Comparison of ENCODE assay signal across 14 cellular contexts in genomic region chr20:25033250-25033940, GRCh38. TPM values are rescaled to one million over a fixed set of nuclear protein-coding genes. Genes with fewer than 3 reads are reported as not detected.
DNase-seq lines count a peak whose midpoint lies in the region; ATAC-seq and TF ChIP-seq lines count a peak whose summit lies in the region.
"Had no signal": no experiment of that assay in that cellular context is flagged by ENCODE, and none has a peak within 500 bp of the region (broad histone marks: within the 10 kb centered on the region; RNA-seq: fewer than 3 reads in every experiment).

No MANE protein-coding gene starts in this region.

- no peak for TF ChIP-seq CTCF in GM23338 (conservative IDR thresholded peaks at IDR 0.05; ENCODE audit: low read depth in 2 of 2)
- TF ChIP-seq CTCF in sigmoid colon (IDR thresholded peaks at IDR 0.05), result no peak

- H3K79me2 ChIP-seq in GM23338 (replicated peaks; ENCODE audit: insufficient read depth), result no peaks in the 10 kb centered on the region

- no peaks in the 10 kb centered on the region for H3K36me3 Mint-ChIP-seq in GM23338 (ENCODE audit: low read depth)

- no peaks in the 10 kb centered on the region for H3K36me3 ChIP-seq in GM23338 (ENCODE audit: insufficient read depth)
- H3K36me3 ChIP-seq in sigmoid colon, result peaks cover 0 to 22% (median 8%) of the 10 kb centered on the region in 4 donors

- TF ChIP-seq POLR2A in sigmoid colon (IDR thresholded peaks at IDR 0.05), result no peak

- ATAC-seq in GM23338 (no peak), left cardiac atrium (peak; percentile 30 to 40), HG02678 (IDR thresholded peaks at IDR 0.05; ENCODE audit: unreplicated experiment) (no peak), HG03045 (IDR thresholded peaks at IDR 0.05; ENCODE audit: unreplicated experiment) (no peak)

- H3K27ac ChIP-seq in GM23338 (ENCODE audit: low read depth) (no peak overlapping the region), sigmoid colon (peak overlapping the region; percentile 71 to 93 (median 80))

- H3K27me3 ChIP-seq in GM23338 (ENCODE audit: insufficient read depth) (no peaks in the 10 kb centered on the region), sigmoid colon (no peaks in the 10 kb centered on the region)

- H3K27me3 Mint-ChIP-seq in GM23338 (ENCODE audit: insufficient read depth, low read depth, poor library complexity), result peaks cover 12% of the 10 kb centered on the region

- no peaks in the 10 kb centered on the region for H3F3A ChIP-seq in GM23338 (replicated peaks; ENCODE audit: low read depth)

- H3K9me2 ChIP-seq in GM23338 (ENCODE audit: insufficient read depth), result peaks cover 4% of the 10 kb centered on the region; the same call in 1 of the 2 replicates

- no peaks in the 10 kb centered on the region; the same call in 2 of the 3 replicates for H3K9me3 Mint-ChIP-seq in GM23338

- H3K4me1 Mint-ChIP-seq in GM23338, result peaks cover 20% of the 10 kb centered on the region

- DNase-seq in GM23338 (ENCODE audit: low spot score) (no peak), SK-N-DZ (ENCODE audit: low spot score) (peak; percentile 44), left cardiac atrium (peak; percentile 9), sigmoid colon (no peak), ACHN (no peak), RKO (ENCODE audit: low spot score) (no peak)
- DNase-seq: activated naive CD4-positive, alpha-beta T cell; HCEC 1CT; NK-92 treated with Interleukin-12 subunit alpha and Interleukin-12 subunit beta, amount 100 ng/mL, for 24 hours had no signal

- H3K4me2 ChIP-seq in GM23338, result no peak overlapping the region

- peak overlapping the region; percentile 66; the same call in 1 of the 2 replicates for H2AFZ ChIP-seq in GM23338

- intact Hi-C loops in left cardiac atrium (cut with DNase I), result no loop called here
- intact Hi-C loops in sigmoid colon (cut with DNase I), result loop anchor here (10.0 kb wide), 1 partner anchor 591 kb away; the partner anchor contains the start of gene NANP

- H3K4me3 ChIP-seq in GM23338, result no peak overlapping the region
- no peak overlapping the region for H3K4me3 ChIP-seq in sigmoid colon

- in situ Hi-C loops in ACHN (cut with HindIII; ENCODE audit: low pct_ligation_motif_present, low pct_unique_long_range_greater_than_20kb, low sequenced_read_pairs), result no loop called here

- no peak overlapping the region for H3K4me3 Mint-ChIP-seq in GM23338

- H4K20me1 ChIP-seq in GM23338 (replicated peaks; ENCODE audit: insufficient read depth), result no peaks in the 10 kb centered on the region

- WGBS in sigmoid colon, 2 donors, result 21 to 52% methylated on average over 7 of the region's 7 CpGs

- H3K27ac Mint-ChIP-seq in GM23338, result no peak overlapping the region

- TF ChIP-seq EP300 in sigmoid colon (IDR thresholded peaks at IDR 0.05), result no peak

- H3K4me1 ChIP-seq in GM23338 (ENCODE audit: insufficient read depth), result no peaks in the 10 kb centered on the region; the same call in 1 of the 2 replicates
- H3K4me1 ChIP-seq in sigmoid colon, result peaks cover 0 to 88% (median 64%) of the 10 kb centered on the region in 4 donors

- H3K9me3 ChIP-seq in sigmoid colon, result no peaks in the 10 kb centered on the region

TF ChIP-seq in GM23338, 12 proteins besides CTCF, POLR2A, EP300 and RAD21 (continues in another document):
- TF ChIP-seq ZNF331 (CRISPR knock-in tag; IDR thresholded peaks at IDR 0.05; ENCODE audit: low read depth), result no peak
- TF ChIP-seq, protein P1, sequence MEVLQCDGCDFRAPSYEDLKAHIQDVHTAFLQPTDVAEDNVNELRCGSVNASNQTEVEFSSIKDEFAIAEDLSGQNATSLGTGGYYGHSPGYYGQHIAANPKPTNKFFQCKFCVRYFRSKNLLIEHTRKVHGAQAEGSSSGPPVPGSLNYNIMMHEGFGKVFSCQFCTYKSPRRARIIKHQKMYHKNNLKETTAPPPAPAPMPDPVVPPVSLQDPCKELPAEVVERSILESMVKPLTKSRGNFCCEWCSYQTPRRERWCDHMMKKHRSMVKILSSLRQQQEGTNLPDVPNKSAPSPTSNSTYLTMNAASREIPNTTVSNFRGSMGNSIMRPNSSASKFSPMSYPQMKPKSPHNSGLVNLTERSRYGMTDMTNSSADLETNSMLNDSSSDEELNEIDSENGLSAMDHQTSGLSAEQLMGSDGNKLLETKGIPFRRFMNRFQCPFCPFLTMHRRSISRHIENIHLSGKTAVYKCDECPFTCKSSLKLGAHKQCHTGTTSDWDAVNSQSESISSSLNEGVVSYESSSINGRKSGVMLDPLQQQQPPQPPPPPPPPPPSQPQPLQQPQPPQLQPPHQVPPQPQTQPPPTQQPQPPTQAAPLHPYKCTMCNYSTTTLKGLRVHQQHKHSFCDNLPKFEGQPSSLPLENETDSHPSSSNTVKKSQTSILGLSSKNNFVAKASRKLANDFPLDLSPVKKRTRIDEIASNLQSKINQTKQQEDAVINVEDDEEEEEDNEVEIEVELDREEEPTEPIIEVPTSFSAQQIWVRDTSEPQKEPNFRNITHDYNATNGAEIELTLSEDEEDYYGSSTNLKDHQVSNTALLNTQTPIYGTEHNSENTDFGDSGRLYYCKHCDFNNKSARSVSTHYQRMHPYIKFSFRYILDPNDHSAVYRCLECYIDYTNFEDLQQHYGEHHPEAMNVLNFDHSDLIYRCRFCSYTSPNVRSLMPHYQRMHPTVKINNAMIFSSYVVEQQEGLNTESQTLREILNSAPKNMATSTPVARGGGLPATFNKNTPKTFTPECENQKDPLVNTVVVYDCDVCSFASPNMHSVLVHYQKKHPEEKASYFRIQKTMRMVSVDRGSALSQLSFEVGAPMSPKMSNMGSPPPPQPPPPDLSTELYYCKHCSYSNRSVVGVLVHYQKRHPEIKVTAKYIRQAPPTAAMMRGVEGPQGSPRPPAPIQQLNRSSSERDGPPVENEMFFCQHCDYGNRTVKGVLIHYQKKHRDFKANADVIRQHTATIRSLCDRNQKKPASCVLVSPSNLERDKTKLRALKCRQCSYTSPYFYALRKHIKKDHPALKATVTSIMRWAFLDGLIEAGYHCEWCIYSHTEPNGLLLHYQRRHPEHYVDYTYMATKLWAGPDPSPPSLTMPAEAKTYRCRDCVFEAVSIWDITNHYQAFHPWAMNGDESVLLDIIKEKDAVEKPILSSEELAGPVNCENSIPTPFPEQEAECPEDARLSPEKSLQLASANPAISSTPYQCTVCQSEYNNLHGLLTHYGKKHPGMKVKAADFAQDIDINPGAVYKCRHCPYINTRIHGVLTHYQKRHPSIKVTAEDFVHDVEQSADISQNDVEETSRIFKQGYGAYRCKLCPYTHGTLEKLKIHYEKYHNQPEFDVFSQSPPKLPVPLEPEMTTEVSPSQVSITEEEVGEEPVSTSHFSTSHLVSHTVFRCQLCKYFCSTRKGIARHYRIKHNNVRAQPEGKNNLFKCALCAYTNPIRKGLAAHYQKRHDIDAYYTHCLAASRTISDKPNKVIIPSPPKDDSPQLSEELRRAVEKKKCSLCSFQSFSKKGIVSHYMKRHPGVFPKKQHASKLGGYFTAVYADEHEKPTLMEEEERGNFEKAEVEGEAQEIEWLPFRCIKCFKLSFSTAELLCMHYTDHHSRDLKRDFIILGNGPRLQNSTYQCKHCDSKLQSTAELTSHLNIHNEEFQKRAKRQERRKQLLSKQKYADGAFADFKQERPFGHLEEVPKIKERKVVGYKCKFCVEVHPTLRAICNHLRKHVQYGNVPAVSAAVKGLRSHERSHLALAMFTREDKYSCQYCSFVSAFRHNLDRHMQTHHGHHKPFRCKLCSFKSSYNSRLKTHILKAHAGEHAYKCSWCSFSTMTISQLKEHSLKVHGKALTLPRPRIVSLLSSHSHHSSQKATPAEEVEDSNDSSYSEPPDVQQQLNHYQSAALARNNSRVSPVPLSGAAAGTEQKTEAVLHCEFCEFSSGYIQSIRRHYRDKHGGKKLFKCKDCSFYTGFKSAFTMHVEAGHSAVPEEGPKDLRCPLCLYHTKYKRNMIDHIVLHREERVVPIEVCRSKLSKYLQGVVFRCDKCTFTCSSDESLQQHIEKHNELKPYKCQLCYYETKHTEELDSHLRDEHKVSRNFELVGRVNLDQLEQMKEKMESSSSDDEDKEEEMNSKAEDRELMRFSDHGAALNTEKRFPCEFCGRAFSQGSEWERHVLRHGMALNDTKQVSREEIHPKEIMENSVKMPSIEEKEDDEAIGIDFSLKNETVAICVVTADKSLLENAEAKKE (CRISPR knock-in tag; IDR thresholded peaks at IDR 0.05), result no peak
- no peak for TF ChIP-seq EZH2phosphoT487 (IDR thresholded peaks at IDR 0.05; ENCODE audit: unreplicated experiment)
- TF ChIP-seq JUNB (IDR thresholded peaks at IDR 0.05; ENCODE audit: unreplicated experiment), result no peak
- TF ChIP-seq ZNF114 (CRISPR knock-in tag; IDR thresholded peaks at IDR 0.05), result no peak
- TF ChIP-seq, protein P2, sequence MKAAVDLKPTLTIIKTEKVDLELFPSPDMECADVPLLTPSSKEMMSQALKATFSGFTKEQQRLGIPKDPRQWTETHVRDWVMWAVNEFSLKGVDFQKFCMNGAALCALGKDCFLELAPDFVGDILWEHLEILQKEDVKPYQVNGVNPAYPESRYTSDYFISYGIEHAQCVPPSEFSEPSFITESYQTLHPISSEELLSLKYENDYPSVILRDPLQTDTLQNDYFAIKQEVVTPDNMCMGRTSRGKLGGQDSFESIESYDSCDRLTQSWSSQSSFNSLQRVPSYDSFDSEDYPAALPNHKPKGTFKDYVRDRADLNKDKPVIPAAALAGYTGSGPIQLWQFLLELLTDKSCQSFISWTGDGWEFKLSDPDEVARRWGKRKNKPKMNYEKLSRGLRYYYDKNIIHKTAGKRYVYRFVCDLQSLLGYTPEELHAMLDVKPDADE (IDR thresholded peaks at IDR 0.05), result no peak

RNA-seq across cellular contexts. Expression of gene ACSS1, which starts 24.5 kb away (rescaled TPM):
- total RNA-seq in GM23338 (2014; rRNA removed; shearing (Covaris generic)), result 2.7 and 4.1 TPM in 2 replicates
- polyA plus RNA-seq in GM23338 (2016; fragmentation: Nextera tagmentation; extraction: Ambion mirVana) (1.1 and 1.3 TPM in 2 replicates), sigmoid colon (10 to 100 TPM; 20.1 to 24.7 (median 21.0) TPM)
- polyA plus RNA-seq in SK-N-DZ (2014; cell fraction: cytosol; rRNA removed), result not detected in 2 replicates
- polyA plus RNA-seq in SK-N-DZ (2014; cell fraction: nucleus; rRNA removed), result 0.12 TPM in 1 of 2 replicates, not detected in the other
- total RNA-seq in left cardiac atrium (10 to 100 TPM; 27.9 to 55.0 TPM), sigmoid colon (10 to 100 TPM; 27.1 to 41.0 (median 30.5) TPM)

RNA-seq across cellular contexts. Expression of gene APMAP, which starts 40.8 kb away (rescaled TPM):
- total RNA-seq in GM23338 (2014; rRNA removed; shearing (Covaris generic)), result 70.8 and 72.3 TPM in 2 replicates
- polyA plus RNA-seq in GM23338 (2016; fragmentation: Nextera tagmentation; extraction: Ambion mirVana) (31.7 and 32.0 TPM in 2 replicates), sigmoid colon (10 to 100 TPM in 2 of 3 donors, 1 to 10 TPM in 1; 9.6 to 55.8 (median 25.2) TPM)
- polyA plus RNA-seq in SK-N-DZ (2014; cell fraction: cytosol; rRNA removed), result 119 and 121 TPM in 2 replicates
- polyA plus RNA-seq in SK-N-DZ (2014; cell fraction: nucleus; rRNA removed), result 70.2 and 80.1 TPM in 2 replicates
- total RNA-seq in left cardiac atrium (10 to 100 TPM; 47.0 to 52.2 TPM), sigmoid colon (10 to 100 TPM; 22.7 to 35.3 (median 28.9) TPM)

RNA-seq across cellular contexts. Expression of gene VSX1, which starts 48.5 kb away (rescaled TPM):
- total RNA-seq in GM23338 (2014; rRNA removed; shearing (Covaris generic)), result 0.16 and 0.73 TPM in 2 replicates
- polyA plus RNA-seq in GM23338 (2016; fragmentation: Nextera tagmentation; extraction: Ambion mirVana) (not detected in 2 replicates), sigmoid colon (under 1 TPM in 1 of 3 donors, not detected in 2; 0.03 TPM)
- polyA plus RNA-seq in SK-N-DZ (2014; cell fraction: cytosol; rRNA removed), result not detected in 2 replicates
- not detected in 2 replicates for polyA plus RNA-seq in SK-N-DZ (2014; cell fraction: nucleus; rRNA removed)
- total RNA-seq in left cardiac atrium (under 1 TPM in 1 of 2 donors, not detected in 1; 0.38 TPM), sigmoid colon (not detected)
- total RNA-seq: epithelial cell of proximal tubule, HT1080, mucosa of gallbladder had no signal

Comparison
In these comparisons a context has a peak if more than half of its experiments do, and no peak if none do; other contexts are left out.
1. ATAC-seq: peak in left cardiac atrium (2 of 2); none in GM23338 (single experiment), HG02678 (single experiment) and HG03045 (single experiment).
2. DNase-seq: peak in SK-N-DZ (single experiment) and left cardiac atrium (single experiment); none in GM23338 (single experiment), sigmoid colon (single experiment), ACHN (single experiment) and RKO (single experiment).